In genomic region chr19:575527-576506, GRCh38 we compare ENCODE assay signal across 8 cellular contexts. TPM values are rescaled to one million over a fixed set of nuclear protein-coding genes. Genes with fewer than 3 reads are reported as not detected.
DNase-seq lines count a peak whose midpoint lies in the region; ATAC-seq and TF ChIP-seq lines count a peak whose summit lies in the region.

No MANE protein-coding gene starts in this region.

- H3K36me3 ChIP-seq in MG63 = no peaks in the 10 kb centered on the region; the same call in 1 of the 2 replicates

- peak overlapping the region in 57 of 59 donors; percentile 17 to 98 (median 87) for H3K27ac ChIP-seq in dorsolateral prefrontal cortex

- no peak for TF ChIP-seq CTCF in dorsolateral prefrontal cortex (IDR thresholded peaks at IDR 0.05 in 54 of 56, conservative IDR thresholded peaks at IDR 0.05 in 2 of 56; ENCODE audit: low read depth in 1 of 56, partially characterized antibody in 56 of 56)

- no peak for ATAC-seq in GM21786 (IDR thresholded peaks at IDR 0.05; ENCODE audit: unreplicated experiment)

- no peak overlapping the region for H3K4me3 ChIP-seq in MG63
- peak overlapping the region in 58 of 59 donors; percentile 23 to 100 (median 97) for H3K4me3 ChIP-seq in dorsolateral prefrontal cortex

- H3K27me3 ChIP-seq in MG63 (no peaks in the 10 kb centered on the region), dorsolateral prefrontal cortex (peaks cover 0 to 4% (median 0%) of the 10 kb centered on the region in 45 donors)

- peak; percentile 27 for DNase-seq in ACHN
- peak; percentile 78 for DNase-seq in MG63
- DNase-seq in dorsolateral prefrontal cortex = peak in 4 of 10 donors; percentile 37 to 72 (median 67)
- DNase-seq in medulla oblongata (ENCODE audit: extremely low spot score) = peak; percentile 38
- DNase-seq in iPS-NIHi7 (ENCODE audit: extremely low spot score) = no peak
- no peak for DNase-seq in OCI-M2 (lab: John Stamatoyannopoulos, UW; ENCODE audit: unreplicated experiment)
- DNase-seq in central memory CD4-positive, alpha-beta T cell = no peak

- intact Hi-C loops in dorsolateral prefrontal cortex (cut with DNase I) = loop anchor here in 1 of 2 donors (1.0 to 10.0 kb wide), 2 partner anchors 43 to 319 kb away; partner anchors contain the start of genes MED16 and RNU6-9

- in situ Hi-C loops in ACHN (cut with HindIII; ENCODE audit: low pct_ligation_motif_present, low pct_unique_long_range_greater_than_20kb, low sequenced_read_pairs) = no loop called here

- no peaks in the 10 kb centered on the region for H3K9me3 ChIP-seq in MG63

RNA-seq across cellular contexts. Expression of gene BSG, which starts 3.4 kb away (rescaled TPM):
- total RNA-seq in MG63 (2014; rRNA removed; shearing (Covaris generic); ENCODE audit: low replicate concordance) = 222 and 323 TPM in 2 replicates
- total RNA-seq in dorsolateral prefrontal cortex = 100 to 1,000 TPM; 350 to 867 (median 549) TPM

RNA-seq across cellular contexts. Expression of gene HCN2, which starts 13.9 kb away (rescaled TPM):
- 0.46 TPM in 1 of 2 replicates, not detected in the other for total RNA-seq in MG63 (2014; rRNA removed; shearing (Covaris generic); ENCODE audit: low replicate concordance)
- 100 to 1,000 TPM in 109 of 120 experiments, 10 to 100 TPM in 11; 76.8 to 199 (median 123) TPM for total RNA-seq in dorsolateral prefrontal cortex

RNA-seq across cellular contexts. Expression of gene GZMM, which starts 32.0 kb away (rescaled TPM):
- total RNA-seq in MG63 (2014; rRNA removed; shearing (Covaris generic); ENCODE audit: low replicate concordance) = not detected in 2 replicates
- total RNA-seq in dorsolateral prefrontal cortex = 1 to 10 TPM in 36 of 120 experiments, under 1 TPM in 46, not detected in 38; 0.43 to 5.3 (median 0.94) TPM

RNA-seq across cellular contexts. Expression of gene CDC34, which starts 44.3 kb away (rescaled TPM):
- total RNA-seq in MG63 (2014; rRNA removed; shearing (Covaris generic); ENCODE audit: low replicate concordance) = 46.3 and 76.3 TPM in 2 replicates
- 10 to 100 TPM; 53.7 to 98.3 (median 68.0) TPM for total RNA-seq in dorsolateral prefrontal cortex

RNA-seq across cellular contexts. Expression of gene POLRMT, which starts 57.5 kb away (rescaled TPM):
- 20.1 and 33.2 TPM in 2 replicates for total RNA-seq in MG63 (2014; rRNA removed; shearing (Covaris generic); ENCODE audit: low replicate concordance)
- 10 to 100 TPM; 27.8 to 91.2 (median 61.9) TPM for total RNA-seq in dorsolateral prefrontal cortex

Comparison
In these comparisons a context has a peak if more than half of its experiments do, and no peak if none do; other contexts are left out.
1. DNase-seq: peak in ACHN (single experiment), MG63 (single experiment) and medulla oblongata (single experiment); none in iPS-NIHi7 (single experiment), OCI-M2 (single experiment) and central memory CD4-positive, alpha-beta T cell (single experiment).
2. RNA of gene HCN2, which starts 13.9 kb away (total RNA-seq): 76.8 to 199 TPM in dorsolateral prefrontal cortex; 0.46 TPM in MG63; every median in the first group is over 10 times any median in the second.